Comparison of ENCODE assay signal across 1 cellular context in the genomic region with DNA sequence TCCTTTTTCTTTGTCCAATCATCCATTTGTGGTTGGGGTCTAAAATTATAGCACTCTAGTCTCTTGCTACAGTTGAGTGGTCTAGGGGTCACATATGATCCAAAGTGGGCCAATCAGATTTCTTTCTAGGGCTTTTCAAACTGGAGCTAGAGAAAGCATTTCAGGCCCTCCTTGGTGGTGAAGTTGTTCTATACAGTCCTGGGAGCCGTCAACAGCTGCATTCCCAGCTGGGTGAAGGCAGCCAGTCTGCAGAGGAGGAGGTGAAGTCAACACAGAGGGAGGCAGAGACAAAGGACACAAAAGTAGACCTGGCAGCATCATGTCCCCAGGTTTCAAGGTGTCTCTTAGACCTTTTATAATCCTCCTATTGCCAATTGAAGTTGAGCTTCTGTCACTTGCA.
TF ChIP-seq lines count a peak whose summit lies in the region.

No MANE protein-coding gene starts in this region.

TF ChIP-seq in GM23338, 12 proteins besides CTCF, POLR2A, EP300 and RAD21 (continued from another document):
- TF ChIP-seq, protein P1, sequence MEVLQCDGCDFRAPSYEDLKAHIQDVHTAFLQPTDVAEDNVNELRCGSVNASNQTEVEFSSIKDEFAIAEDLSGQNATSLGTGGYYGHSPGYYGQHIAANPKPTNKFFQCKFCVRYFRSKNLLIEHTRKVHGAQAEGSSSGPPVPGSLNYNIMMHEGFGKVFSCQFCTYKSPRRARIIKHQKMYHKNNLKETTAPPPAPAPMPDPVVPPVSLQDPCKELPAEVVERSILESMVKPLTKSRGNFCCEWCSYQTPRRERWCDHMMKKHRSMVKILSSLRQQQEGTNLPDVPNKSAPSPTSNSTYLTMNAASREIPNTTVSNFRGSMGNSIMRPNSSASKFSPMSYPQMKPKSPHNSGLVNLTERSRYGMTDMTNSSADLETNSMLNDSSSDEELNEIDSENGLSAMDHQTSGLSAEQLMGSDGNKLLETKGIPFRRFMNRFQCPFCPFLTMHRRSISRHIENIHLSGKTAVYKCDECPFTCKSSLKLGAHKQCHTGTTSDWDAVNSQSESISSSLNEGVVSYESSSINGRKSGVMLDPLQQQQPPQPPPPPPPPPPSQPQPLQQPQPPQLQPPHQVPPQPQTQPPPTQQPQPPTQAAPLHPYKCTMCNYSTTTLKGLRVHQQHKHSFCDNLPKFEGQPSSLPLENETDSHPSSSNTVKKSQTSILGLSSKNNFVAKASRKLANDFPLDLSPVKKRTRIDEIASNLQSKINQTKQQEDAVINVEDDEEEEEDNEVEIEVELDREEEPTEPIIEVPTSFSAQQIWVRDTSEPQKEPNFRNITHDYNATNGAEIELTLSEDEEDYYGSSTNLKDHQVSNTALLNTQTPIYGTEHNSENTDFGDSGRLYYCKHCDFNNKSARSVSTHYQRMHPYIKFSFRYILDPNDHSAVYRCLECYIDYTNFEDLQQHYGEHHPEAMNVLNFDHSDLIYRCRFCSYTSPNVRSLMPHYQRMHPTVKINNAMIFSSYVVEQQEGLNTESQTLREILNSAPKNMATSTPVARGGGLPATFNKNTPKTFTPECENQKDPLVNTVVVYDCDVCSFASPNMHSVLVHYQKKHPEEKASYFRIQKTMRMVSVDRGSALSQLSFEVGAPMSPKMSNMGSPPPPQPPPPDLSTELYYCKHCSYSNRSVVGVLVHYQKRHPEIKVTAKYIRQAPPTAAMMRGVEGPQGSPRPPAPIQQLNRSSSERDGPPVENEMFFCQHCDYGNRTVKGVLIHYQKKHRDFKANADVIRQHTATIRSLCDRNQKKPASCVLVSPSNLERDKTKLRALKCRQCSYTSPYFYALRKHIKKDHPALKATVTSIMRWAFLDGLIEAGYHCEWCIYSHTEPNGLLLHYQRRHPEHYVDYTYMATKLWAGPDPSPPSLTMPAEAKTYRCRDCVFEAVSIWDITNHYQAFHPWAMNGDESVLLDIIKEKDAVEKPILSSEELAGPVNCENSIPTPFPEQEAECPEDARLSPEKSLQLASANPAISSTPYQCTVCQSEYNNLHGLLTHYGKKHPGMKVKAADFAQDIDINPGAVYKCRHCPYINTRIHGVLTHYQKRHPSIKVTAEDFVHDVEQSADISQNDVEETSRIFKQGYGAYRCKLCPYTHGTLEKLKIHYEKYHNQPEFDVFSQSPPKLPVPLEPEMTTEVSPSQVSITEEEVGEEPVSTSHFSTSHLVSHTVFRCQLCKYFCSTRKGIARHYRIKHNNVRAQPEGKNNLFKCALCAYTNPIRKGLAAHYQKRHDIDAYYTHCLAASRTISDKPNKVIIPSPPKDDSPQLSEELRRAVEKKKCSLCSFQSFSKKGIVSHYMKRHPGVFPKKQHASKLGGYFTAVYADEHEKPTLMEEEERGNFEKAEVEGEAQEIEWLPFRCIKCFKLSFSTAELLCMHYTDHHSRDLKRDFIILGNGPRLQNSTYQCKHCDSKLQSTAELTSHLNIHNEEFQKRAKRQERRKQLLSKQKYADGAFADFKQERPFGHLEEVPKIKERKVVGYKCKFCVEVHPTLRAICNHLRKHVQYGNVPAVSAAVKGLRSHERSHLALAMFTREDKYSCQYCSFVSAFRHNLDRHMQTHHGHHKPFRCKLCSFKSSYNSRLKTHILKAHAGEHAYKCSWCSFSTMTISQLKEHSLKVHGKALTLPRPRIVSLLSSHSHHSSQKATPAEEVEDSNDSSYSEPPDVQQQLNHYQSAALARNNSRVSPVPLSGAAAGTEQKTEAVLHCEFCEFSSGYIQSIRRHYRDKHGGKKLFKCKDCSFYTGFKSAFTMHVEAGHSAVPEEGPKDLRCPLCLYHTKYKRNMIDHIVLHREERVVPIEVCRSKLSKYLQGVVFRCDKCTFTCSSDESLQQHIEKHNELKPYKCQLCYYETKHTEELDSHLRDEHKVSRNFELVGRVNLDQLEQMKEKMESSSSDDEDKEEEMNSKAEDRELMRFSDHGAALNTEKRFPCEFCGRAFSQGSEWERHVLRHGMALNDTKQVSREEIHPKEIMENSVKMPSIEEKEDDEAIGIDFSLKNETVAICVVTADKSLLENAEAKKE (CRISPR knock-in tag; IDR thresholded peaks at IDR 0.05) = no peak
- TF ChIP-seq, protein P2, sequence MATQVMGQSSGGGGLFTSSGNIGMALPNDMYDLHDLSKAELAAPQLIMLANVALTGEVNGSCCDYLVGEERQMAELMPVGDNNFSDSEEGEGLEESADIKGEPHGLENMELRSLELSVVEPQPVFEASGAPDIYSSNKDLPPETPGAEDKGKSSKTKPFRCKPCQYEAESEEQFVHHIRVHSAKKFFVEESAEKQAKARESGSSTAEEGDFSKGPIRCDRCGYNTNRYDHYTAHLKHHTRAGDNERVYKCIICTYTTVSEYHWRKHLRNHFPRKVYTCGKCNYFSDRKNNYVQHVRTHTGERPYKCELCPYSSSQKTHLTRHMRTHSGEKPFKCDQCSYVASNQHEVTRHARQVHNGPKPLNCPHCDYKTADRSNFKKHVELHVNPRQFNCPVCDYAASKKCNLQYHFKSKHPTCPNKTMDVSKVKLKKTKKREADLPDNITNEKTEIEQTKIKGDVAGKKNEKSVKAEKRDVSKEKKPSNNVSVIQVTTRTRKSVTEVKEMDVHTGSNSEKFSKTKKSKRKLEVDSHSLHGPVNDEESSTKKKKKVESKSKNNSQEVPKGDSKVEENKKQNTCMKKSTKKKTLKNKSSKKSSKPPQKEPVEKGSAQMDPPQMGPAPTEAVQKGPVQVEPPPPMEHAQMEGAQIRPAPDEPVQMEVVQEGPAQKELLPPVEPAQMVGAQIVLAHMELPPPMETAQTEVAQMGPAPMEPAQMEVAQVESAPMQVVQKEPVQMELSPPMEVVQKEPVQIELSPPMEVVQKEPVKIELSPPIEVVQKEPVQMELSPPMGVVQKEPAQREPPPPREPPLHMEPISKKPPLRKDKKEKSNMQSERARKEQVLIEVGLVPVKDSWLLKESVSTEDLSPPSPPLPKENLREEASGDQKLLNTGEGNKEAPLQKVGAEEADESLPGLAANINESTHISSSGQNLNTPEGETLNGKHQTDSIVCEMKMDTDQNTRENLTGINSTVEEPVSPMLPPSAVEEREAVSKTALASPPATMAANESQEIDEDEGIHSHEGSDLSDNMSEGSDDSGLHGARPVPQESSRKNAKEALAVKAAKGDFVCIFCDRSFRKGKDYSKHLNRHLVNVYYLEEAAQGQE (IDR thresholded peaks at IDR 0.05; ENCODE audit: unreplicated experiment) = no peak
- TF ChIP-seq STAT1 (IDR thresholded peaks at IDR 0.05; ENCODE audit: unreplicated experiment) (no peak), ZNF331 (CRISPR knock-in tag; IDR thresholded peaks at IDR 0.05; ENCODE audit: low read depth) (no peak), EZH2phosphoT487 (IDR thresholded peaks at IDR 0.05; ENCODE audit: unreplicated experiment) (no peak), EZH2 (IDR thresholded peaks at IDR 0.05; ENCODE audit: low read depth, unreplicated experiment) (no peak), JUNB (IDR thresholded peaks at IDR 0.05; ENCODE audit: unreplicated experiment) (no peak), NANOG (IDR thresholded peaks at IDR 0.05; ENCODE audit: borderline replicate concordance) (no peak)
- TF ChIP-seq, protein P3, sequence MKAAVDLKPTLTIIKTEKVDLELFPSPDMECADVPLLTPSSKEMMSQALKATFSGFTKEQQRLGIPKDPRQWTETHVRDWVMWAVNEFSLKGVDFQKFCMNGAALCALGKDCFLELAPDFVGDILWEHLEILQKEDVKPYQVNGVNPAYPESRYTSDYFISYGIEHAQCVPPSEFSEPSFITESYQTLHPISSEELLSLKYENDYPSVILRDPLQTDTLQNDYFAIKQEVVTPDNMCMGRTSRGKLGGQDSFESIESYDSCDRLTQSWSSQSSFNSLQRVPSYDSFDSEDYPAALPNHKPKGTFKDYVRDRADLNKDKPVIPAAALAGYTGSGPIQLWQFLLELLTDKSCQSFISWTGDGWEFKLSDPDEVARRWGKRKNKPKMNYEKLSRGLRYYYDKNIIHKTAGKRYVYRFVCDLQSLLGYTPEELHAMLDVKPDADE (IDR thresholded peaks at IDR 0.05) = no peak
